In genomic region chr3:31105011-31105410, GRCh38 we compare ENCODE assay signal across 6 cellular contexts.
"Had no signal": no experiment of that assay in that cellular context is flagged by ENCODE, and none has a peak within 500 bp of the region (broad histone marks: within the 10 kb centered on the region; RNA-seq: fewer than 3 reads in every experiment).

No MANE protein-coding gene starts in this region.

- DNase-seq: activated T-cell treated with anti-CD3 and anti-CD28 coated beads, Interleukin-2, amount 50 U/mL, for 4 hours; glutamatergic neuron; natural killer cell; right cardiac atrium; stimulated activated naive CD4-positive, alpha-beta T cell treated with Interleukin-2 at 50 U/mL for 16 hours; T-helper 9 cell had no signal
